In genomic region chr10:96089116-96089515, GRCh38 we compare ENCODE assay signal across 8 cellular contexts. TPM values are rescaled to one million over a fixed set of nuclear protein-coding genes. Genes with fewer than 3 reads are reported as not detected.
DNase-seq lines count a peak whose midpoint lies in the region; ATAC-seq and TF ChIP-seq lines count a peak whose summit lies in the region.

No MANE protein-coding gene starts in this region.

- ATAC-seq in naive thymus-derived CD8-positive, alpha-beta T cell: no peak

- peak overlapping the region; percentile 95 for H3K4me3 ChIP-seq in CD8-positive, alpha-beta memory T cell (ENCODE audit: low read length)
- H3K4me3 ChIP-seq in coronary artery: peak overlapping the region; percentile 84

- H3K9me3 Mint-ChIP-seq in CD8-positive, alpha-beta memory T cell: peaks cover 6 to 10% (median 7%) of the 10 kb centered on the region in 5 donors
- H3K9me3 Mint-ChIP-seq in naive thymus-derived CD8-positive, alpha-beta T cell: peaks cover 0 to 12% (median 7%) of the 10 kb centered on the region in 9 donors

- H3K4me3 Mint-ChIP-seq in CD8-positive, alpha-beta memory T cell: peak overlapping the region; percentile 52 to 97 (median 96)
- H3K4me3 Mint-ChIP-seq in naive thymus-derived CD8-positive, alpha-beta T cell: peak overlapping the region; percentile 60 to 97 (median 94)

- POLR2A ChIA-PET in CD8-positive, alpha-beta memory T cell (lab: Charles Lee): interaction anchor here (2.7 to 3.6 kb wide), 2 partner anchors 41 to 45 kb away, joined by 14 to 112 read pairs; partner anchors contain the start of genes CCNJ and ZNF518A
- POLR2A ChIA-PET in naive thymus-derived CD8-positive, alpha-beta T cell (lab: Charles Lee): interaction anchor here (0.6 to 4.8 kb wide), 9 partner anchors 41 to 396 kb away, joined by 3 to 211 read pairs (median 7); partner anchors contain the start of genes CC2D2B, CCNJ, TCTN3 and ZNF518A

- no peaks in the 10 kb centered on the region for H3K27me3 ChIP-seq in CD8-positive, alpha-beta memory T cell (ENCODE audit: insufficient read depth, low read length, poor library complexity, severe bottlenecking)

- peak overlapping the region in 7 of 8 donors; percentile 97 to 99 (median 99) for H3K27ac Mint-ChIP-seq in CD8-positive, alpha-beta memory T cell
- peak overlapping the region in 9 of 10 donors; percentile 97 to 99 (median 99) for H3K27ac Mint-ChIP-seq in naive thymus-derived CD8-positive, alpha-beta T cell

- no peak for TF ChIP-seq CTCF in coronary artery (IDR thresholded peaks at IDR 0.05)

- H3K27ac ChIP-seq in CD8-positive, alpha-beta memory T cell (ENCODE audit: low read depth, low read length): peak overlapping the region; percentile 98
- H3K27ac ChIP-seq in coronary artery: no peak overlapping the region

- no peak for DNase-seq in CD8-positive, alpha-beta memory T cell
- DNase-seq in LoVo (ENCODE audit: low spot score): peak; percentile 71
- DNase-seq in coronary artery (ENCODE audit: low spot score): no peak
- DNase-seq in naive thymus-derived CD8-positive, alpha-beta T cell: peak in 1 of 10 donors; percentile 0
- DNase-seq in COLO829 (ENCODE audit: low spot score): no peak
- DNase-seq in NCI-H2029 treated with DMSO at 0.1 percent for 48 hours (lab: John Stamatoyannopoulos, UW): no peak
- no peak for DNase-seq in stimulated activated CD4-positive, alpha-beta T cell treated with anti-CD3 and anti-CD28 coated beads, Interleukin-1b, Interleukin-23, amount 100 ng/mL, for 48 hours
- DNase-seq in NOMO-1 (lab: John Stamatoyannopoulos, UW; ENCODE audit: unreplicated experiment in 2 of 2): no peak

- peaks cover 4 to 22% (median 20%) of the 10 kb centered on the region in 3 donors for H3K36me3 Mint-ChIP-seq in CD8-positive, alpha-beta memory T cell
- H3K36me3 Mint-ChIP-seq in naive thymus-derived CD8-positive, alpha-beta T cell: peaks cover 17 to 33% (median 20%) of the 10 kb centered on the region in 3 donors

- peaks cover 12 to 16% (median 15%) of the 10 kb centered on the region in 3 donors for H3K4me1 Mint-ChIP-seq in CD8-positive, alpha-beta memory T cell
- peaks cover 3 to 19% (median 10%) of the 10 kb centered on the region in 4 donors for H3K4me1 Mint-ChIP-seq in naive thymus-derived CD8-positive, alpha-beta T cell

- peaks cover 12% of the 10 kb centered on the region for H3K4me1 ChIP-seq in CD8-positive, alpha-beta memory T cell (ENCODE audit: insufficient read depth, low read length)

- CTCF ChIA-PET in CD8-positive, alpha-beta memory T cell (lab: Charles Lee): interaction anchor here (2.4 to 2.9 kb wide), 2 partner anchors 41 to 395 kb away, joined by 8 to 29 read pairs; partner anchors contain the start of genes TCTN3 and ZNF518A

- no peaks in the 10 kb centered on the region for H3K9me3 ChIP-seq in CD8-positive, alpha-beta memory T cell (ENCODE audit: low read length)

- peaks cover 26 to 27% of the 10 kb centered on the region in 2 donors for H3K27me3 Mint-ChIP-seq in CD8-positive, alpha-beta memory T cell
- H3K27me3 Mint-ChIP-seq in naive thymus-derived CD8-positive, alpha-beta T cell: peaks cover 14 to 32% (median 23%) of the 10 kb centered on the region in 5 donors

- H3K36me3 ChIP-seq in CD8-positive, alpha-beta memory T cell (ENCODE audit: insufficient read depth, low read length): no peaks in the 10 kb centered on the region

RNA-seq across cellular contexts. Expression of gene ZNF518A, which starts 41.0 kb away (rescaled TPM):
- 10 to 100 TPM; 15.0 to 15.7 TPM for total RNA-seq in CD8-positive, alpha-beta memory T cell
- polyA plus RNA-seq in CD8-positive, alpha-beta memory T cell: 9.0 TPM
- total RNA-seq in naive thymus-derived CD8-positive, alpha-beta T cell: 10 to 100 TPM; 25.8 to 26.0 TPM
- 10 to 100 TPM in 2 of 3 donors, 1 to 10 TPM in 1; 7.6 to 11.2 (median 10.2) TPM for polyA plus RNA-seq in naive thymus-derived CD8-positive, alpha-beta T cell

RNA-seq across cellular contexts. Expression of gene CCNJ, which starts 45.7 kb away (rescaled TPM):
- 10 to 100 TPM in 1 of 2 experiments, 1 to 10 TPM in 1; 9.4 to 10.0 TPM for total RNA-seq in CD8-positive, alpha-beta memory T cell
- 1.1 TPM for polyA plus RNA-seq in CD8-positive, alpha-beta memory T cell
- 1 to 10 TPM; 7.2 to 8.1 TPM for total RNA-seq in naive thymus-derived CD8-positive, alpha-beta T cell
- polyA plus RNA-seq in naive thymus-derived CD8-positive, alpha-beta T cell: 1 to 10 TPM in 2 of 3 donors, under 1 TPM in 1; 0.56 to 1.8 (median 1.0) TPM
